Comparison of ENCODE assay signal across 20 cellular contexts in the genomic region with DNA sequence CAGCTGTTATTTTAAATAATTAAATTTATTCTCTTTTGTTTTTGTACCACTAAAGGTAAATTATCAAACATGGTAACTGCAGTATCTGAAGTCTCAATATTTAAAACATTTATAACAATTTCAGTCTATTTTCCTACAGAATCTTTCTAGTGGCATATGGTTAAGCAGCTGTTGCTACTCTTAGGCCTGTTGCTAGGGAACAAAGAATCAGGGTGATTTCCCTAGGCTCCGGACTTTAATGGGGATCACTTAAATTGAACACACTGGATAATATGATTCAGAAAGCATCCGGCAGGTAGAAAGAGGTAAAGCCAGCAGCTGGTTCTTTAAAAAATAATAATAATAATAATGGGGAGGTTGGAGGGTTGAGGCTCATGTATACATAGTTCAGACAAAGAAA. TPM values are rescaled to one million over a fixed set of nuclear protein-coding genes. Genes with fewer than 3 reads are reported as not detected.
DNase-seq lines count a peak whose midpoint lies in the region; ATAC-seq and TF ChIP-seq lines count a peak whose summit lies in the region.
"Had no signal": no experiment of that assay in that cellular context is flagged by ENCODE, and none has a peak within 500 bp of the region (broad histone marks: within the 10 kb centered on the region; RNA-seq: fewer than 3 reads in every experiment).

No MANE protein-coding gene starts in this region.

- no peak overlapping the region for H2AFZ ChIP-seq in SK-N-SH (ENCODE audit: low read depth)
- H2AFZ ChIP-seq: GM23248 had no signal

- no peaks in the 10 kb centered on the region for H3K9me2 ChIP-seq in SK-N-SH

- H3K36me3 ChIP-seq in SK-N-SH (replicated peaks in 1 of 2; ENCODE audit: control insufficient read depth in 1 of 2, insufficient read depth in 2 of 2, low read length in 1 of 2) (peaks cover 2 to 4% of the 10 kb centered on the region in 2 experiments), psoas muscle (ENCODE audit: insufficient read depth in 1 of 2, low read depth in 1 of 2) (peaks cover 0 to 5% of the 10 kb centered on the region in 2 donors)

- no peak overlapping the region for H3K27ac Mint-ChIP-seq in mesothelial cell of epicardium
- H3K27ac Mint-ChIP-seq: naive B cell; stimulated activated memory B cell treated with anti-CD40 and anti-IgM and Interleukin-4, amounts not matched to agents 10 μg/mL and 1 μg/mL and 100 μg/mL, for 72 hours had no signal

- TF ChIP-seq CTCF in SK-N-SH (IDR thresholded peaks at IDR 0.05) (no peak), mesothelial cell of epicardium (IDR thresholded peaks at IDR 0.05; ENCODE audit: unreplicated experiment) (no peak), psoas muscle (IDR thresholded peaks at IDR 0.05) (no peak)

- WGBS in SK-N-SH (ENCODE audit: low lambda C conversion rate) = 42% methylated on average over 2 of the region's 2 CpGs
- WGBS in psoas muscle, 3 donors = 23 to 36% (median 25%) methylated on average over 2 of the region's 2 CpGs

- peaks cover 13% of the 10 kb centered on the region for H3F3A ChIP-seq in SK-N-SH (replicated peaks; ENCODE audit: insufficient read depth)

- no peak overlapping the region for H3K4me2 ChIP-seq in SK-N-SH
- H3K4me2 ChIP-seq: BLaER1 treated with 17β-estradiol and CSF1 and Interleukin-3, amounts not matched to agents 10 nM and 100 nM had no signal

- H3K9me3 Mint-ChIP-seq in mesothelial cell of epicardium = no peaks in the 10 kb centered on the region
- H3K9me3 Mint-ChIP-seq: naive B cell; stimulated activated memory B cell treated with anti-CD40 and anti-IgM and Interleukin-4, amounts not matched to agents 10 μg/mL and 1 μg/mL and 100 μg/mL, for 72 hours had no signal

- peaks cover 2% of the 10 kb centered on the region for H3K36me3 Mint-ChIP-seq in mesothelial cell of epicardium

- no peaks in the 10 kb centered on the region for H4K20me1 ChIP-seq in SK-N-SH (ENCODE audit: insufficient read depth)

- H3K4me1 ChIP-seq in SK-N-SH (ENCODE audit: control insufficient read depth in 1 of 2, insufficient read depth in 2 of 2, low read depth in 1 of 2, low read length in 1 of 2) = peaks cover 14 to 15% of the 10 kb centered on the region in 2 experiments; a peak in 3 of 4 replicates
- peaks cover 11% of the 10 kb centered on the region for H3K4me1 ChIP-seq in psoas muscle

- peaks cover 30% of the 10 kb centered on the region; the same call in 1 of the 2 replicates for H3K79me2 ChIP-seq in SK-N-SH (ENCODE audit: insufficient read depth)

- TF ChIP-seq RAD21 in SK-N-SH (IDR thresholded peaks at IDR 0.05; ENCODE audit: low read length) = no peak

- no peaks in the 10 kb centered on the region for H3K27me3 Mint-ChIP-seq in mesothelial cell of epicardium (ENCODE audit: low read depth)
- H3K27me3 Mint-ChIP-seq: naive B cell; stimulated activated memory B cell treated with anti-CD40 and anti-IgM and Interleukin-4, amounts not matched to agents 10 μg/mL and 1 μg/mL and 100 μg/mL, for 72 hours had no signal

- H3K9ac ChIP-seq in SK-N-SH = no peak overlapping the region
- H3K9ac ChIP-seq: BLaER1 treated with 17β-estradiol and CSF1 and Interleukin-3, amounts not matched to agents 10 nM and 100 nM; GM23248 had no signal

- peak overlapping the region in 1 of 2 experiments; percentile 98; a peak in 2 of 4 replicates for H3K27ac ChIP-seq in SK-N-SH (ENCODE audit: low read depth in 2 of 2, low read length in 1 of 2)
- no peak overlapping the region for H3K27ac ChIP-seq in psoas muscle
- H3K27ac ChIP-seq: BLaER1 treated with 17β-estradiol and CSF1 and Interleukin-3, amounts not matched to agents 10 nM and 100 nM; GM23248; tibial nerve had no signal

- no peak for ATAC-seq in psoas muscle
- ATAC-seq: stimulated activated memory B cell treated with anti-CD40 and anti-IgM and Interleukin-4, amounts not matched to agents 10 μg/mL and 1 μg/mL and 100 μg/mL, for 72 hours had no signal

- CTCF ChIA-PET in SK-N-SH (lab: Yijun Ruan, JAX) = interaction anchor here (1.1 to 1.2 kb wide), 2 partner anchors 16 to 121 kb away, joined by 3 to 4 read pairs; no protein-coding TSS in a partner anchor

- peak in 2 of 3 experiments; percentile 53 to 85 for DNase-seq in NCI-H1417 (lab: John Stamatoyannopoulos, UW)
- DNase-seq in NCI-H1417 treated with DMSO at 0.1 percent for 48 hours (lab: John Stamatoyannopoulos, UW) = no peak
- peak; percentile 37 for DNase-seq in NCI-H1694 (lab: John Stamatoyannopoulos, UW)
- peak; percentile 46 for DNase-seq in SK-N-SH
- no peak for DNase-seq in mesothelial cell of epicardium (ENCODE audit: low spot score in 2 of 2, unreplicated experiment in 2 of 2)
- no peak for DNase-seq in psoas muscle
- no peak for DNase-seq in kidney tubule cell (ENCODE audit: low spot score)
- DNase-seq in NAMALWA (ENCODE audit: low spot score) = no peak
- DNase-seq: 8988T; activated CD4-positive, alpha-beta T cell treated with anti-CD3 and anti-CD28 coated beads for 1 hour; activated gamma-delta T cell; DMS79; GM23248; naive B cell; NCI-H2107; posterior cingulate gyrus; SHP77 had no signal

- intact Hi-C loops in psoas muscle (cut with DNase I) = no loop called here

- H3K9me3 ChIP-seq in SK-N-SH (no peaks in the 10 kb centered on the region), psoas muscle (no peaks in the 10 kb centered on the region)
- H3K9me3 ChIP-seq: BLaER1 treated with 17β-estradiol and CSF1 and Interleukin-3, amounts not matched to agents 10 nM and 100 nM; tibial nerve had no signal

- no peak for TF ChIP-seq EP300 in SK-N-SH (IDR thresholded peaks at IDR 0.05; ENCODE audit: borderline replicate concordance in 1 of 2, low read depth in 1 of 2, low read length in 1 of 2)

- POLR2A ChIA-PET in SK-N-SH (lab: Yijun Ruan, JAX) = no interaction called here

- H3K27me3 ChIP-seq in SK-N-SH (ENCODE audit: insufficient read depth) = no peaks in the 10 kb centered on the region
- no peaks in the 10 kb centered on the region for H3K27me3 ChIP-seq in psoas muscle (ENCODE audit: insufficient read depth in 3 of 3, low read length in 2 of 3)
- H3K27me3 ChIP-seq: BLaER1 treated with 17β-estradiol and CSF1 and Interleukin-3, amounts not matched to agents 10 nM and 100 nM; tibial nerve had no signal

- H3K4me3 ChIP-seq in SK-N-SH (ENCODE audit: low read depth in 2 of 2, low read length in 1 of 2) (no peak overlapping the region; a peak in 1 of 4 replicates), psoas muscle (no peak overlapping the region)
- H3K4me3 ChIP-seq: BLaER1 treated with 17β-estradiol and CSF1 and Interleukin-3, amounts not matched to agents 10 nM and 100 nM; GM23248; tibial nerve had no signal

- peaks cover 5% of the 10 kb centered on the region for H3K4me1 Mint-ChIP-seq in mesothelial cell of epicardium

- no peak overlapping the region for H3K4me3 Mint-ChIP-seq in mesothelial cell of epicardium
- H3K4me3 Mint-ChIP-seq: naive B cell; stimulated activated memory B cell treated with anti-CD40 and anti-IgM and Interleukin-4, amounts not matched to agents 10 μg/mL and 1 μg/mL and 100 μg/mL, for 72 hours had no signal

TF ChIP-seq in SK-N-SH, 30 proteins besides CTCF, POLR2A, EP300 and RAD21:
- TF ChIP-seq NFIC (IDR thresholded peaks at IDR 0.05; ENCODE audit: borderline replicate concordance) (no peak), RXRA (IDR thresholded peaks at IDR 0.05; ENCODE audit: borderline replicate concordance, low read depth) (no peak), USF1 (IDR thresholded peaks at IDR 0.05; ENCODE audit: borderline replicate concordance, low read depth) (no peak), ELF1 (IDR thresholded peaks at IDR 0.05) (no peak), RFX5 (IDR thresholded peaks at IDR 0.05; ENCODE audit: low read length) (peak; percentile 40; the same call in 1 of the 2 replicates)

RNA-seq across cellular contexts. Expression of gene FBXO8, which starts 17.6 kb away (rescaled TPM):
- polyA plus RNA-seq in SK-N-SH (2012; rRNA removed) (16.0 and 21.4 TPM in 2 replicates), psoas muscle (10 to 100 TPM in 2 of 3 donors, 1 to 10 TPM in 1; 9.3 to 21.4 (median 10.2) TPM)
- polyA plus RNA-seq in SK-N-SH (2012; cell fraction: cytosol; rRNA removed) = 21.7 and 21.9 TPM in 2 replicates
- 8.5 and 10.4 TPM in 2 replicates for polyA plus RNA-seq in SK-N-SH (2012; cell fraction: nucleus; rRNA removed)
- total RNA-seq in mesothelial cell of epicardium (12.6 to 15.6 TPM (median 13.5 TPM) in 3 replicates), psoas muscle (10 to 100 TPM in 2 of 4 donors, 1 to 10 TPM in 2; 7.2 to 11.9 (median 9.9) TPM)

RNA-seq across cellular contexts. Expression of gene CEP44, which starts 17.8 kb away (rescaled TPM):
- polyA plus RNA-seq in SK-N-SH (2012; rRNA removed) (3.8 and 7.3 TPM in 2 replicates), psoas muscle (1 to 10 TPM; 3.4 to 7.7 (median 3.7) TPM)
- 5.0 and 5.4 TPM in 2 replicates for polyA plus RNA-seq in SK-N-SH (2012; cell fraction: cytosol; rRNA removed)
- polyA plus RNA-seq in SK-N-SH (2012; cell fraction: nucleus; rRNA removed) = 7.8 and 16.3 TPM in 2 replicates
- total RNA-seq in mesothelial cell of epicardium (21.7 to 24.1 TPM (median 22.0 TPM) in 3 replicates), psoas muscle (1 to 10 TPM; 5.4 to 8.1 (median 7.4) TPM)

Comparison
In these comparisons a context has a peak if more than half of its experiments do, and no peak if none do; other contexts are left out.
1. DNase-seq: peak in NCI-H1417 (2 of 3), NCI-H1694 (single experiment) and SK-N-SH (single experiment); none in NCI-H1417 treated with DMSO at 0.1 percent for 48 hours (single experiment), mesothelial cell of epicardium (0 of 2), psoas muscle (0 of 2), kidney tubule cell (single experiment) and NAMALWA (single experiment).